ENCODE assay signal across 2 cellular contexts in the genomic region with DNA sequence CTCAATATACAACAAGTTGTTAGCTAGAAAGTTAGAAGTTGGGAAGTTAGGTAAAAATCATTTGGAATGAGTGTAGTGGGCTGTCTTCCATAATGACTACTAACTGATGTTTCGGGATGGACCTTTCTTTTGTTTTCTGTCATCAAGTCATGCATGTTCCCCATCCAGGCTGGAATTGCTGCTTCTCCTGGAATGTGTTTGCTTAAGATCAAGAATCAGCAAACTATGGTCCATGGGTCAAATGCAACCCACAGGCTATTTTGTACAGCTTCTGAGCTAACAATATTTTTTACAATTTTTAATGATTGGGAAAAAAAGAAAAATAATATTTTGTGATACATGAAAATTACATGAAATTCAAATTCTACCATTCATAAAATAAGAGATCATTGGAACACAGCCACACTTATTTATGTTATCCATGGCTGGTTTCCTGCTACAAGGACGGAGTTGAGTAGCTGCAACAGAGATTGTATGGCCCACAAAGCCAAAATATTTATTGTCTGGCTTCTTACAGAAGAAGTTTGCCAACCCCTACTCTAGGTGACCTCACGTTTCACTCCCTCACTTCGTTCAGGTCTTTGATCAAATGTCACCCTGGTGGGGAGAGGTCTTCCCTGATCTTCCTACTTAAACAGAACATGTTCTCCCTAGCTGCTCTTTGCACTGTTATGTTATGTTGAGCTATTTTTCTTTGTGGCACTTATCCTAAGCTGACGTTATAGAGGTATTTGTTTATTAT.
TF ChIP-seq lines count a peak whose summit lies in the region.

No MANE protein-coding gene starts in this region.

TF ChIP-seq in HepG2, 621 proteins besides CTCF, POLR2A, EP300 and RAD21 (continues in another document):
- TF ChIP-seq NONO (IDR thresholded peaks at IDR 0.05) (no peak), NONO (CRISPR knock-in tag; conservative IDR thresholded peaks at IDR 0.05) (no peak), ZNF792 (CRISPR knock-in tag; IDR thresholded peaks at IDR 0.05) (no peak), SIX1 (CRISPR knock-in tag; IDR thresholded peaks at IDR 0.05; ENCODE audit: borderline replicate concordance) (peak; percentile 66; the same call in 1 of the 2 replicates), ASH2L (IDR thresholded peaks at IDR 0.05; ENCODE audit: insufficient read length, low read depth, low read length) (peak; percentile 48), FOXK2 (IDR thresholded peaks at IDR 0.05) (no peak), ZNF660 (CRISPR knock-in tag; IDR thresholded peaks at IDR 0.05; ENCODE audit: borderline replicate concordance, low read depth) (no peak), BHLHE40 (IDR thresholded peaks at IDR 0.05; ENCODE audit: low read length) (peak; percentile 24; the same call in 1 of the 2 replicates), ZNF552 (CRISPR knock-in tag; IDR thresholded peaks at IDR 0.05; ENCODE audit: borderline replicate concordance) (no peak), MTF1 (CRISPR knock-in tag; IDR thresholded peaks at IDR 0.05) (no peak), CC2D1A (CRISPR knock-in tag; IDR thresholded peaks at IDR 0.05) (no peak), SALL1 (CRISPR knock-in tag; IDR thresholded peaks at IDR 0.05) (no peak; the same call in 1 of the 2 replicates), ZNF549 (CRISPR knock-in tag; IDR thresholded peaks at IDR 0.05) (no peak)
- TF ChIP-seq, protein P1, sequence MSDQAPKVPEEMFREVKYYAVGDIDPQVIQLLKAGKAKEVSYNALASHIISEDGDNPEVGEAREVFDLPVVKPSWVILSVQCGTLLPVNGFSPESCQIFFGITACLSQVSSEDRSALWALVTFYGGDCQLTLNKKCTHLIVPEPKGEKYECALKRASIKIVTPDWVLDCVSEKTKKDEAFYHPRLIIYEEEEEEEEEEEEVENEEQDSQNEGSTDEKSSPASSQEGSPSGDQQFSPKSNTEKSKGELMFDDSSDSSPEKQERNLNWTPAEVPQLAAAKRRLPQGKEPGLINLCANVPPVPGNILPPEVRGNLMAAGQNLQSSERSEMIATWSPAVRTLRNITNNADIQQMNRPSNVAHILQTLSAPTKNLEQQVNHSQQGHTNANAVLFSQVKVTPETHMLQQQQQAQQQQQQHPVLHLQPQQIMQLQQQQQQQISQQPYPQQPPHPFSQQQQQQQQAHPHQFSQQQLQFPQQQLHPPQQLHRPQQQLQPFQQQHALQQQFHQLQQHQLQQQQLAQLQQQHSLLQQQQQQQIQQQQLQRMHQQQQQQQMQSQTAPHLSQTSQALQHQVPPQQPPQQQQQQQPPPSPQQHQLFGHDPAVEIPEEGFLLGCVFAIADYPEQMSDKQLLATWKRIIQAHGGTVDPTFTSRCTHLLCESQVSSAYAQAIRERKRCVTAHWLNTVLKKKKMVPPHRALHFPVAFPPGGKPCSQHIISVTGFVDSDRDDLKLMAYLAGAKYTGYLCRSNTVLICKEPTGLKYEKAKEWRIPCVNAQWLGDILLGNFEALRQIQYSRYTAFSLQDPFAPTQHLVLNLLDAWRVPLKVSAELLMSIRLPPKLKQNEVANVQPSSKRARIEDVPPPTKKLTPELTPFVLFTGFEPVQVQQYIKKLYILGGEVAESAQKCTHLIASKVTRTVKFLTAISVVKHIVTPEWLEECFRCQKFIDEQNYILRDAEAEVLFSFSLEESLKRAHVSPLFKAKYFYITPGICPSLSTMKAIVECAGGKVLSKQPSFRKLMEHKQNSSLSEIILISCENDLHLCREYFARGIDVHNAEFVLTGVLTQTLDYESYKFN (CRISPR knock-in tag; conservative IDR thresholded peaks at IDR 0.05) = peak; percentile 54; the same call in 1 of the 2 replicates
- TF ChIP-seq, protein P2, sequence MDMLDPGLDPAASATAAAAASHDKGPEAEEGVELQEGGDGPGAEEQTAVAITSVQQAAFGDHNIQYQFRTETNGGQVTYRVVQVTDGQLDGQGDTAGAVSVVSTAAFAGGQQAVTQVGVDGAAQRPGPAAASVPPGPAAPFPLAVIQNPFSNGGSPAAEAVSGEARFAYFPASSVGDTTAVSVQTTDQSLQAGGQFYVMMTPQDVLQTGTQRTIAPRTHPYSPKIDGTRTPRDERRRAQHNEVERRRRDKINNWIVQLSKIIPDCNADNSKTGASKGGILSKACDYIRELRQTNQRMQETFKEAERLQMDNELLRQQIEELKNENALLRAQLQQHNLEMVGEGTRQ (IDR thresholded peaks at IDR 0.05; ENCODE audit: low read depth, low read length) = no peak
- TF ChIP-seq, protein P2 (CRISPR knock-in tag; IDR thresholded peaks at IDR 0.05; ENCODE audit: borderline replicate concordance) = no peak
- TF ChIP-seq, protein P3, sequence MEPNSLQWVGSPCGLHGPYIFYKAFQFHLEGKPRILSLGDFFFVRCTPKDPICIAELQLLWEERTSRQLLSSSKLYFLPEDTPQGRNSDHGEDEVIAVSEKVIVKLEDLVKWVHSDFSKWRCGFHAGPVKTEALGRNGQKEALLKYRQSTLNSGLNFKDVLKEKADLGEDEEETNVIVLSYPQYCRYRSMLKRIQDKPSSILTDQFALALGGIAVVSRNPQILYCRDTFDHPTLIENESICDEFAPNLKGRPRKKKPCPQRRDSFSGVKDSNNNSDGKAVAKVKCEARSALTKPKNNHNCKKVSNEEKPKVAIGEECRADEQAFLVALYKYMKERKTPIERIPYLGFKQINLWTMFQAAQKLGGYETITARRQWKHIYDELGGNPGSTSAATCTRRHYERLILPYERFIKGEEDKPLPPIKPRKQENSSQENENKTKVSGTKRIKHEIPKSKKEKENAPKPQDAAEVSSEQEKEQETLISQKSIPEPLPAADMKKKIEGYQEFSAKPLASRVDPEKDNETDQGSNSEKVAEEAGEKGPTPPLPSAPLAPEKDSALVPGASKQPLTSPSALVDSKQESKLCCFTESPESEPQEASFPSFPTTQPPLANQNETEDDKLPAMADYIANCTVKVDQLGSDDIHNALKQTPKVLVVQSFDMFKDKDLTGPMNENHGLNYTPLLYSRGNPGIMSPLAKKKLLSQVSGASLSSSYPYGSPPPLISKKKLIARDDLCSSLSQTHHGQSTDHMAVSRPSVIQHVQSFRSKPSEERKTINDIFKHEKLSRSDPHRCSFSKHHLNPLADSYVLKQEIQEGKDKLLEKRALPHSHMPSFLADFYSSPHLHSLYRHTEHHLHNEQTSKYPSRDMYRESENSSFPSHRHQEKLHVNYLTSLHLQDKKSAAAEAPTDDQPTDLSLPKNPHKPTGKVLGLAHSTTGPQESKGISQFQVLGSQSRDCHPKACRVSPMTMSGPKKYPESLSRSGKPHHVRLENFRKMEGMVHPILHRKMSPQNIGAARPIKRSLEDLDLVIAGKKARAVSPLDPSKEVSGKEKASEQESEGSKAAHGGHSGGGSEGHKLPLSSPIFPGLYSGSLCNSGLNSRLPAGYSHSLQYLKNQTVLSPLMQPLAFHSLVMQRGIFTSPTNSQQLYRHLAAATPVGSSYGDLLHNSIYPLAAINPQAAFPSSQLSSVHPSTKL (CRISPR knock-in tag; IDR thresholded peaks at IDR 0.05) = peak; percentile 61

TF ChIP-seq in IMR-90, 13 proteins besides CTCF, POLR2A, EP300 and RAD21:
- TF ChIP-seq MAFK (IDR thresholded peaks at IDR 0.05; ENCODE audit: low read depth, low read length) (no peak), SMC3 (IDR thresholded peaks at IDR 0.05; ENCODE audit: low read depth, low read length) (no peak)
- TF ChIP-seq, protein P4, sequence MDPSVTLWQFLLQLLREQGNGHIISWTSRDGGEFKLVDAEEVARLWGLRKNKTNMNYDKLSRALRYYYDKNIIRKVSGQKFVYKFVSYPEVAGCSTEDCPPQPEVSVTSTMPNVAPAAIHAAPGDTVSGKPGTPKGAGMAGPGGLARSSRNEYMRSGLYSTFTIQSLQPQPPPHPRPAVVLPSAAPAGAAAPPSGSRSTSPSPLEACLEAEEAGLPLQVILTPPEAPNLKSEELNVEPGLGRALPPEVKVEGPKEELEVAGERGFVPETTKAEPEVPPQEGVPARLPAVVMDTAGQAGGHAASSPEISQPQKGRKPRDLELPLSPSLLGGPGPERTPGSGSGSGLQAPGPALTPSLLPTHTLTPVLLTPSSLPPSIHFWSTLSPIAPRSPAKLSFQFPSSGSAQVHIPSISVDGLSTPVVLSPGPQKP (IDR thresholded peaks at IDR 0.05; ENCODE audit: borderline replicate concordance, low read depth, low read length) = no peak
TF ChIP-seq in IMR-90: peak in this region for 0.
